In genomic region chr3:159796744-159797143, GRCh38 we compare ENCODE assay signal across 12 cellular contexts. TPM values are rescaled to one million over a fixed set of nuclear protein-coding genes. Genes with fewer than 3 reads are reported as not detected.
DNase-seq lines count a peak whose midpoint lies in the region; ATAC-seq and TF ChIP-seq lines count a peak whose summit lies in the region.
"Had no signal": no experiment of that assay in that cellular context is flagged by ENCODE, and none has a peak within 500 bp of the region (broad histone marks: within the 10 kb centered on the region; RNA-seq: fewer than 3 reads in every experiment).

No MANE protein-coding gene starts in this region.

- peak overlapping the region; percentile 56 for H3K27ac ChIP-seq in SJSA1

- ATAC-seq in omental fat pad (ENCODE audit: low FRiP score) = peak; percentile 48
- ATAC-seq: T-helper 17 cell had no signal

- H3K4me3 ChIP-seq in AG10803 (ENCODE audit: low read length) = no peak overlapping the region
- no peak overlapping the region for H3K4me3 ChIP-seq in SJSA1
- no peak overlapping the region for H3K4me3 ChIP-seq in fibroblast of mammary gland (ENCODE audit: control insufficient read depth, low read depth, low read length)
- H3K4me3 ChIP-seq in Caco-2 (ENCODE audit: low read depth, low read length) = no peak overlapping the region

- no peaks in the 10 kb centered on the region for H3K9me3 Mint-ChIP-seq in Caco-2 (ENCODE audit: unreplicated experiment)
- H3K9me3 Mint-ChIP-seq: CD8-positive, alpha-beta memory T cell; nephron had no signal

- TF ChIP-seq CTCF in AG10803 (conservative IDR thresholded peaks at IDR 0.05; ENCODE audit: low read length) = no peak
- no peak for TF ChIP-seq CTCF in fibroblast of mammary gland (conservative IDR thresholded peaks at IDR 0.05; ENCODE audit: control insufficient read depth, insufficient read depth, low read depth, low read length)
- TF ChIP-seq CTCF in omental fat pad (IDR thresholded peaks at IDR 0.05) = no peak
- no peak for TF ChIP-seq CTCF in Caco-2 (IDR thresholded peaks at IDR 0.05; ENCODE audit: insufficient read depth in 1 of 2, low read depth in 1 of 2, low read length in 1 of 2, severe bottlenecking in 1 of 2, unreplicated experiment in 1 of 2)

- no peaks in the 10 kb centered on the region for H3K9me3 ChIP-seq in SJSA1 (replicated peaks)
- H3K9me3 ChIP-seq in Caco-2 = no peaks in the 10 kb centered on the region

- DNase-seq in AG10803 (ENCODE audit: low read depth) (peak; percentile 85), SJSA1 (ENCODE audit: low read depth in 1 of 2, low spot score in 2 of 2) (peak in 1 of 2 experiments; percentile 57), fibroblast of mammary gland (ENCODE audit: low read depth) (peak; percentile 84), omental fat pad (ENCODE audit: low spot score) (no peak), Caco-2 (no peak), NCI-H524 (lab: John Stamatoyannopoulos, UW) (no peak), SIG-M5 (lab: John Stamatoyannopoulos, UW) (no peak)
- DNase-seq in activated effector memory CD4-positive, alpha-beta T cell treated with anti-CD3 and anti-CD28 coated beads, Interleukin-2, amount 50 U/mL, for 16 hours = no peak
- DNase-seq: activated T-cell treated with anti-CD3 and anti-CD28 coated beads, Interleukin-2, amount 50 U/mL, for 1 hour; CD8-positive, alpha-beta memory T cell; T-helper 17 cell had no signal

- no peak overlapping the region for H3K4me3 Mint-ChIP-seq in Caco-2 (ENCODE audit: unreplicated experiment)
- H3K4me3 Mint-ChIP-seq: CD8-positive, alpha-beta memory T cell; nephron; T-helper 17 cell had no signal

- H3K4me1 ChIP-seq in SJSA1 (replicated peaks) = peaks cover 42% of the 10 kb centered on the region
- peaks cover 61% of the 10 kb centered on the region for H3K4me1 ChIP-seq in Caco-2

- H3K36me3 Mint-ChIP-seq in Caco-2 (ENCODE audit: insufficient read depth, unreplicated experiment) = no peaks in the 10 kb centered on the region
- H3K36me3 Mint-ChIP-seq: CD8-positive, alpha-beta memory T cell had no signal

- CTCF ChIA-PET in Caco-2 (lab: Charles Lee) = no interaction called here

- H3K27me3 Mint-ChIP-seq in Caco-2 (ENCODE audit: insufficient read depth, unreplicated experiment) = no peaks in the 10 kb centered on the region

- H3K27me3 ChIP-seq in SJSA1 (replicated peaks) (no peaks in the 10 kb centered on the region), Caco-2 (replicated peaks; ENCODE audit: control insufficient read depth, insufficient read depth, low read length) (no peaks in the 10 kb centered on the region)

- POLR2A ChIA-PET in Caco-2 (lab: Charles Lee) = no interaction called here

- intact Hi-C loops in Caco-2 (cut with micrococcal nuclease; ENCODE audit: unreplicated experiment) = loop anchor here (5.0 kb wide), 1 partner anchor 164 kb away; no protein-coding TSS in a partner anchor

- no TSS peak for BruUV-seq in Caco-2 (replicated peaks; lab: Mats Ljungman, UMichigan)

- H3K4me1 Mint-ChIP-seq in Caco-2 (ENCODE audit: low read depth, unreplicated experiment) = peaks cover 31% of the 10 kb centered on the region
- H3K4me1 Mint-ChIP-seq: CD8-positive, alpha-beta memory T cell; T-helper 17 cell had no signal

- no peak overlapping the region for H3K27ac Mint-ChIP-seq in Caco-2 (ENCODE audit: unreplicated experiment)
- H3K27ac Mint-ChIP-seq: CD8-positive, alpha-beta memory T cell; T-helper 17 cell had no signal

- H3K36me3 ChIP-seq in SJSA1 (peaks cover 10% of the 10 kb centered on the region; the same call in 1 of the 2 replicates), Caco-2 (ENCODE audit: control insufficient read depth, insufficient read depth, low read length) (no peaks in the 10 kb centered on the region; the same call in 1 of the 2 replicates)

RNA-seq across cellular contexts. Expression of gene SCHIP1, which starts 42.9 kb away (rescaled TPM):
- 1.5 and 9.4 TPM in 2 replicates for total RNA-seq in SJSA1 (2014; rRNA removed; shearing (Covaris generic))
- total RNA-seq in omental fat pad (10 to 100 TPM in 1 of 4 donors, 1 to 10 TPM in 3; 2.7 to 13.9 (median 6.0) TPM), Caco-2 (2022) (3.0 and 3.4 TPM in 2 replicates)
- total RNA-seq: CD8-positive, alpha-beta memory T cell; T-helper 17 cell had no signal

Comparison
In these comparisons a context has a peak if more than half of its experiments do, and no peak if none do; other contexts are left out.
1. DNase-seq: peak in AG10803 (single experiment) and fibroblast of mammary gland (single experiment); none in omental fat pad (single experiment), Caco-2 (0 of 2), activated effector memory CD4-positive, alpha-beta T cell treated with anti-CD3 and anti-CD28 coated beads, Interleukin-2, amount 50 U/mL, for 16 hours (single experiment), NCI-H524 (0 of 2) and SIG-M5 (single experiment).